Comparison of ENCODE assay signal across 21 cellular contexts in the genomic region with DNA sequence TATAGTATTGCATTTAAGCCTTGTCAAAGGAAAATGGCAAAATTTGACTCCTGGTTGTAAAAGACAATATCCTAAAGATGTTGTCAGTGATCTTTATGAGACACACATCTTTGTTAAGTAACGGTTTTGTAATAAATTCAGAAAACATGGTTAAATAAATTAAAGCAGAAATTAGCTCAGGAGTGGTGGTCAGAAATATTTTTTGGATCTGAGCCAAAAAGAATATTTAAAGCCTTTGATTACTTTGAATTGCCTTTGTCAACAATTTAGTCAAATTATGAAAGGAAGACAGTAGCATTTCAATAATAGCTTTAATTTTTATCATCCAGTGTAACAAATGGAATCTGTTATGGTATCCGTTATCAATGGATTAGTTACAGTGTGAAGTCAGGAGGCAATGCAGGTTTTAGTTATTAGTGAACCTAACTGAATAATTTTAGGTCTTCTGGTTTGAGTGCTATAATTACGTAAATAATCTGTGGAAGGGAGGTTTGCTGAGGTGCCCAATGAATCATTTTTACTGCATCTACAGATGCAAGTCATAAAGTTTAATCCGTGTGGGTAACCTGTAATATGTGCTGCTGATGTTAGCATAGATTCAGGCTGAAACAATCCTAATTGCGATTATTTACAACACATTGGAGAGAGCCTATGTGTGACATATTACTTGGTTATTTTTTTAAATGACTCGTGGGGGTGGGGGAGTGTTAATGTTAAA. TPM values are rescaled to one million over a fixed set of nuclear protein-coding genes. Genes with fewer than 3 reads are reported as not detected.
A peak's percentile ranks its signal among the peaks of the same experiment; 100 is the strongest.
DNase-seq lines count a peak whose midpoint lies in the region; ATAC-seq, FAIRE-seq and TF ChIP-seq lines count a peak whose summit lies in the region.
"Had no signal": no experiment of that assay in that cellular context is flagged by ENCODE, and none has a peak within 500 bp of the region (broad histone marks: within the 10 kb centered on the region; RNA-seq: fewer than 3 reads in every experiment).

No MANE protein-coding gene starts in this region.

- dilution Hi-C loops in keratinocyte (cut with MboI; ENCODE audit: extremely low pct_ligation_motif_present, low sequenced_read_pairs): no loop called here

- CTCF ChIA-PET in K562 (lab: Yijun Ruan, JAX; ENCODE audit: low intra/inter-chr PET ratio): no interaction called here
- CTCF ChIA-PET in CD8-positive, alpha-beta T cell (lab: Charles Lee): interaction anchor here (1.8 kb wide), 1 partner anchor 21 kb away, joined by 6 read pairs; no protein-coding TSS in a partner anchor

- no peak overlapping the region for H3K4me2 ChIP-seq in K562 (ENCODE audit: insufficient read depth, low read length)
- H3K4me2 ChIP-seq in keratinocyte (ENCODE audit: control insufficient read depth, extremely low read depth, insufficient read depth, low read depth, low read length): no peak overlapping the region
- H3K4me2 ChIP-seq: KMS-11, SK-N-SH had no signal

- H2AFZ ChIP-seq in K562 (ENCODE audit: low read depth, low read length) (no peak overlapping the region), keratinocyte (ENCODE audit: control insufficient read depth, low read length) (no peak overlapping the region)

- H3K27me3 ChIP-seq in K562 (ENCODE audit: control insufficient read depth in 2 of 2, insufficient read depth in 2 of 2, low read length in 2 of 2) (no peaks in the 10 kb centered on the region), keratinocyte (ENCODE audit: control insufficient read depth, extremely low read depth, insufficient read depth, low read length) (no peaks in the 10 kb centered on the region)
- no peaks in the 10 kb centered on the region for H3K27me3 ChIP-seq in CD8-positive, alpha-beta T cell (ENCODE audit: insufficient read depth, low read length)
- H3K27me3 ChIP-seq: BLaER1 treated with 17β-estradiol and CSF1 and Interleukin-3, amounts not matched to agents 10 nM and 100 nM had no signal

- peaks cover 7% of the 10 kb centered on the region; the same call in 2 of the 3 replicates for H3K79me2 ChIP-seq in K562 (ENCODE audit: control insufficient read depth, insufficient read depth, low read length)
- H3K79me2 ChIP-seq in keratinocyte (ENCODE audit: control insufficient read depth, insufficient read depth, low read length): peaks cover 27% of the 10 kb centered on the region

- no peak overlapping the region for H3K27ac ChIP-seq in K562 (ENCODE audit: extremely low read depth, low read depth, low read length)
- no peak overlapping the region for H3K27ac ChIP-seq in keratinocyte (ENCODE audit: control insufficient read depth, insufficient read depth, low read length)
- H3K27ac ChIP-seq in CD8-positive, alpha-beta T cell (ENCODE audit: low read depth, low read length): no peak overlapping the region
- H3K27ac ChIP-seq: BLaER1 treated with 17β-estradiol and CSF1 and Interleukin-3, amounts not matched to agents 10 nM and 100 nM; KMS-11 had no signal

- no peak for DNase-seq in GM18507 (ENCODE audit: extremely low spot score, insufficient read length, low read depth)
- DNase-seq in K562 (ENCODE audit: extremely low read depth in 1 of 4, low spot score in 3 of 4): no peak
- no peak for DNase-seq in keratinocyte (ENCODE audit: low read depth, low spot score)
- no peak for DNase-seq in progenitor cell of endocrine pancreas (ENCODE audit: low spot score, unreplicated experiment)
- DNase-seq in NCI-H1092 treated with DMSO at 0.1 percent for 48 hours (lab: John Stamatoyannopoulos, UW): no peak
- no peak for DNase-seq in CD8-positive, alpha-beta T cell
- DNase-seq: CD8-positive, alpha-beta memory T cell; DMS53; GF-D8; GOT3; HCEC 1CT; NCI-H187; NCI-H2227 treated with DMSO at 0.1 percent for 48 hours; NCI-H510A; NCI-H748 treated with DMSO at 0.1 percent for 48 hours; SIG-M5; SK-N-SH had no signal

- H3K27ac Mint-ChIP-seq in progenitor cell of endocrine pancreas: no peak overlapping the region
- H3K27ac Mint-ChIP-seq in CD8-positive, alpha-beta T cell: no peak overlapping the region

- no peak for TF ChIP-seq POLR2A in K562 (conservative IDR thresholded peaks at IDR 0.05)

- H3K4me1 ChIP-seq in K562 (replicated peaks in 1 of 2; ENCODE audit: control insufficient read depth in 2 of 2, insufficient read depth in 2 of 2, low read length in 2 of 2) (no peaks in the 10 kb centered on the region), keratinocyte (ENCODE audit: control insufficient read depth, extremely low read depth, insufficient read depth, low read length) (peaks cover 25% of the 10 kb centered on the region)
- peaks cover 9% of the 10 kb centered on the region for H3K4me1 ChIP-seq in CD8-positive, alpha-beta T cell (ENCODE audit: insufficient read depth, low read length)

- TF ChIP-seq RAD21 in K562 (CRISPR knock-in tag; conservative IDR thresholded peaks at IDR 0.05 in 1 of 2, IDR thresholded peaks at IDR 0.05 in 1 of 2): no peak

- H3K27me3 Mint-ChIP-seq in progenitor cell of endocrine pancreas: no peaks in the 10 kb centered on the region
- H3K27me3 Mint-ChIP-seq in CD8-positive, alpha-beta T cell (ENCODE audit: low read depth): no peaks in the 10 kb centered on the region
- H3K27me3 Mint-ChIP-seq: CD8-positive, alpha-beta memory T cell had no signal

- H4K20me1 ChIP-seq in K562 (replicated peaks; ENCODE audit: control insufficient read depth, insufficient read depth, low read length) (no peaks in the 10 kb centered on the region), keratinocyte (ENCODE audit: control insufficient read depth, extremely low read depth, insufficient read depth, low read length) (no peaks in the 10 kb centered on the region)

- POLR2A ChIA-PET in K562 (lab: Yijun Ruan, JAX): no interaction called here
- POLR2A ChIA-PET in CD8-positive, alpha-beta T cell (lab: Charles Lee): no interaction called here

- H3K9me3 ChIP-seq in K562 (replicated peaks; ENCODE audit: control insufficient read depth, insufficient read depth, low read depth, low read length) (no peaks in the 10 kb centered on the region), keratinocyte (ENCODE audit: control insufficient read depth, low read depth, low read length) (no peaks in the 10 kb centered on the region)
- H3K9me3 ChIP-seq in CD8-positive, alpha-beta T cell (ENCODE audit: low read length): no peaks in the 10 kb centered on the region
- H3K9me3 ChIP-seq: BLaER1 treated with 17β-estradiol and CSF1 and Interleukin-3, amounts not matched to agents 10 nM and 100 nM; SK-N-SH had no signal

- no peaks in the 10 kb centered on the region for H3K9me3 Mint-ChIP-seq in progenitor cell of endocrine pancreas (ENCODE audit: low read depth)
- H3K9me3 Mint-ChIP-seq in CD8-positive, alpha-beta T cell: no peaks in the 10 kb centered on the region
- H3K9me3 Mint-ChIP-seq: CD8-positive, alpha-beta memory T cell had no signal

- TF ChIP-seq CTCF in K562 (IDR thresholded peaks at IDR 0.05 in 2 of 3, conservative IDR thresholded peaks at IDR 0.05 in 1 of 3; ENCODE audit: insufficient read depth in 2 of 3, low read depth in 1 of 3, low read length in 3 of 3) (no peak), keratinocyte (optimal IDR thresholded peaks at IDR 0.05 in 1 of 3, IDR thresholded peaks at IDR 0.05 in 1 of 3, conservative IDR thresholded peaks at IDR 0.05 in 1 of 3; ENCODE audit: extremely low read depth in 1 of 3, insufficient read depth in 2 of 3, low read length in 3 of 3) (no peak), progenitor cell of endocrine pancreas (IDR thresholded peaks at IDR 0.05; ENCODE audit: unreplicated experiment) (no peak)
- no peak for TF ChIP-seq CTCF in CD8-positive, alpha-beta T cell (IDR thresholded peaks at IDR 0.05)

- no TSS peak for BruUV-seq in K562 (replicated peaks; lab: Mats Ljungman, UMichigan)

- H3K36me3 ChIP-seq in K562 (ENCODE audit: control insufficient read depth, insufficient read depth, low read length) (peaks cover 60% of the 10 kb centered on the region), keratinocyte (ENCODE audit: control insufficient read depth in 2 of 2, extremely low read depth in 1 of 2, insufficient read depth in 2 of 2, low read length in 2 of 2) (peaks cover 0 to 8% of the 10 kb centered on the region in 2 experiments)
- H3K36me3 ChIP-seq in CD8-positive, alpha-beta T cell (ENCODE audit: insufficient read depth, low read length): peaks cover 15% of the 10 kb centered on the region

- TF ChIP-seq EP300 in K562 (IDR thresholded peaks at IDR 0.05; ENCODE audit: low read length): no peak

- H3K36me3 Mint-ChIP-seq in progenitor cell of endocrine pancreas (ENCODE audit: insufficient read depth): peaks cover 43% of the 10 kb centered on the region
- H3K36me3 Mint-ChIP-seq in CD8-positive, alpha-beta T cell: peaks cover 85% of the 10 kb centered on the region

- 97% methylated on average over 6 of the region's 6 CpGs for WGBS in K562 (ENCODE audit: insufficient coverage, low coverage, missing lambda C conversion rate)

- H3K9me1 ChIP-seq in K562 (ENCODE audit: control insufficient read depth, insufficient read depth, low read length) (no peaks in the 10 kb centered on the region), keratinocyte (ENCODE audit: control insufficient read depth, extremely low read depth, insufficient read depth, low read length) (peaks cover 2% of the 10 kb centered on the region)

- FAIRE-seq in G401.6 (lab: Jason Lieb, UNC) (peak; percentile 8), GM18507 (lab: Jason Lieb, UNC) (peak; percentile 12), K562 (lab: Jason Lieb, UNC) (no peak), keratinocyte (lab: Jason Lieb, UNC) (peak; percentile 69)

- intact Hi-C loops in K562 (cut with micrococcal nuclease): no loop called here
- intact Hi-C loops in CD8-positive, alpha-beta T cell (cut with DNase I, micrococcal nuclease): no loop called here

- no peaks in the 10 kb centered on the region for H3K4me1 Mint-ChIP-seq in progenitor cell of endocrine pancreas (ENCODE audit: low read depth)
- H3K4me1 Mint-ChIP-seq in CD8-positive, alpha-beta T cell (ENCODE audit: low read depth): peaks cover 47% of the 10 kb centered on the region

- no peak for ATAC-seq in K562
- ATAC-seq in CD8-positive, alpha-beta T cell: no peak
- ATAC-seq: Panc1 had no signal

- H3K4me3 Mint-ChIP-seq in progenitor cell of endocrine pancreas (ENCODE audit: low read depth): no peak overlapping the region
- no peak overlapping the region for H3K4me3 Mint-ChIP-seq in CD8-positive, alpha-beta T cell
- H3K4me3 Mint-ChIP-seq: CD8-positive, alpha-beta memory T cell had no signal

- no peak overlapping the region for H3K4me3 ChIP-seq in K562
- H3K4me3 ChIP-seq in keratinocyte (ENCODE audit: control insufficient read depth in 2 of 3, extremely low read depth in 1 of 3, insufficient read depth in 2 of 3, low read depth in 1 of 3, low read length in 3 of 3): no peak overlapping the region
- no peak overlapping the region for H3K4me3 ChIP-seq in CD8-positive, alpha-beta T cell (ENCODE audit: low read depth, low read length)
- H3K4me3 ChIP-seq: BLaER1 treated with 17β-estradiol and CSF1 and Interleukin-3, amounts not matched to agents 10 nM and 100 nM had no signal

- in situ Hi-C loops in K562 (cut with MboI): no loop called here

- no peak overlapping the region for H3K9ac ChIP-seq in K562 (ENCODE audit: insufficient read depth in 1 of 2, low read depth in 2 of 2, low read length in 2 of 2)
- no peak overlapping the region for H3K9ac ChIP-seq in keratinocyte (ENCODE audit: control insufficient read depth, extremely low read depth, insufficient read depth, low read length)
- H3K9ac ChIP-seq: BLaER1 treated with 17β-estradiol and CSF1 and Interleukin-3, amounts not matched to agents 10 nM and 100 nM; KMS-11; SK-N-SH had no signal

RNA-seq across cellular contexts. Expression of a gene that starts 42.7 kb away (rescaled TPM):
- 32.8 and 90.7 TPM in 2 replicates for total RNA-seq in K562 (2011; cell fraction: chromatin; rRNA removed; ENCODE audit: low replicate concordance)
- total RNA-seq in K562 (2011; cell fraction: nucleolus; rRNA removed): 10.2 and 13.8 TPM in 2 replicates
- 41.1 and 72.5 TPM in 2 replicates for total RNA-seq in K562 (2011; cell fraction: nucleoplasm; rRNA removed)
- 40.7 and 41.0 TPM in 2 replicates for total RNA-seq in K562 (2014; rRNA removed)
- total RNA-seq in K562 (2014; rRNA removed; fragmentation: Illumina TruSeq; extraction: Trizol): 51.6 and 55.5 TPM in 2 replicates
- total RNA-seq in K562 (2015; rRNA removed; fragmentation: Illumina TruSeq; extraction: Trizol): 31.1 and 32.8 TPM in 2 replicates
- 45.4 and 49.6 TPM in 2 replicates for total RNA-seq in K562 (2021)
- polyA plus RNA-seq in K562 (2011; rRNA removed): 55.0 and 69.3 TPM in 2 replicates
- 28.1 and 32.9 TPM in 2 replicates for polyA plus RNA-seq in K562 (2011; cell fraction: cytosol; rRNA removed)
- 40.4 and 42.8 TPM in 2 replicates for polyA plus RNA-seq in K562 (2011; cell fraction: nucleus; rRNA removed)
- polyA plus RNA-seq in K562 (2012): 24.4 and 33.8 TPM in 2 replicates
- polyA plus RNA-seq in K562 (2014; fragmentation: Illumina TruSeq; extraction: Trizol): 34.6 and 39.4 TPM in 2 replicates
- polyA plus RNA-seq in K562 (2014; fragmentation: Nextera tagmentation; extraction: Ambion mirVana): 1 to 10 TPM; 5.7 to 7.1 TPM
- polyA plus RNA-seq in K562 (2014; rRNA removed): 10.9 and 19.8 TPM in 2 replicates
- polyA minus RNA-seq in K562 (2011; rRNA and poly(A)+ RNA removed): 101 and 139 TPM in 2 replicates
- polyA minus RNA-seq in K562 (2011; cell fraction: cytosol; rRNA and poly(A)+ RNA removed): 33.4 and 37.4 TPM in 2 replicates
- 15.1 and 21.7 TPM in 2 replicates for polyA minus RNA-seq in K562 (2011; cell fraction: nucleus; rRNA and poly(A)+ RNA removed)
- 48.1 to 73.6 TPM (median 68.2 TPM) in 3 replicates for polyA plus RNA-seq in keratinocyte
- polyA plus RNA-seq in keratinocyte (2011; ENCODE audit: low read depth): 17.2 TPM
- 28.3 and 58.9 TPM in 2 replicates for polyA plus RNA-seq in keratinocyte (2011; cell fraction: cytosol; rRNA removed)
- 34.6 and 41.5 TPM in 2 replicates for polyA plus RNA-seq in keratinocyte (2011; cell fraction: nucleus; rRNA removed)
- polyA plus RNA-seq in keratinocyte (2012; ENCODE audit: low replicate concordance): 31.6 and 41.5 TPM in 2 replicates
- polyA minus RNA-seq in keratinocyte: 70.8 to 110 TPM (median 102 TPM) in 3 replicates
- polyA minus RNA-seq in keratinocyte (2011; cell fraction: cytosol; rRNA and poly(A)+ RNA removed): 15.2 TPM
- polyA minus RNA-seq in keratinocyte (2011; cell fraction: nucleus; rRNA and poly(A)+ RNA removed): 11.2 and 41.1 TPM in 2 replicates
- 164 and 165 TPM in 2 replicates for total RNA-seq in progenitor cell of endocrine pancreas
- 10 to 100 TPM; 80.4 to 86.5 TPM for total RNA-seq in CD8-positive, alpha-beta T cell
